11 cellular contexts compared by ENCODE assay signal in genomic region chr14:67821121-67821520, GRCh38. TPM values are rescaled to one million over a fixed set of nuclear protein-coding genes. Genes with fewer than 3 reads are reported as not detected.
A peak's percentile ranks its signal among the peaks of the same experiment; 100 is the strongest.
DNase-seq lines count a peak whose midpoint lies in the region; ATAC-seq and TF ChIP-seq lines count a peak whose summit lies in the region.
"Had no signal": no experiment of that assay in that cellular context is flagged by ENCODE, and none has a peak within 500 bp of the region (broad histone marks: within the 10 kb centered on the region; RNA-seq: fewer than 3 reads in every experiment).

No MANE protein-coding gene starts in this region.

- no peaks in the 10 kb centered on the region; the same call in 1 of the 2 replicates for H3F3A ChIP-seq in PC-9 (ENCODE audit: insufficient read depth, low read depth)

- 0 out of 2 replicates have a peak, but pooled peaks cover 7% of the 10 kb centered on the region for H3K79me2 ChIP-seq in PC-9 (ENCODE audit: low read depth)

- no peak overlapping the region for H3K27ac Mint-ChIP-seq in activated naive CD4-positive, alpha-beta T cell treated with anti-CD3 and anti-CD28 coated beads for 36 hours
- H3K27ac Mint-ChIP-seq in endodermal cell = peak overlapping the region; percentile 100
- peak overlapping the region; percentile 99 for H3K27ac Mint-ChIP-seq in stimulated activated memory B cell treated with anti-CD40 and anti-IgM and Interleukin-4, amounts not matched to agents 10 μg/mL and 1 μg/mL and 100 μg/mL, for 72 hours

- H3K36me3 ChIP-seq in PC-9 (ENCODE audit: low read depth) (no peaks in the 10 kb centered on the region), endodermal cell (ENCODE audit: control insufficient read depth, insufficient read depth, low read length) (no peaks in the 10 kb centered on the region), testis (ENCODE audit: low read depth, missing control alignments) (no peaks in the 10 kb centered on the region)

- DNase-seq in activated naive CD4-positive, alpha-beta T cell treated with anti-CD3 and anti-CD28 coated beads for 36 hours = no peak
- no peak for DNase-seq in activated naive CD4-positive, alpha-beta T cell (lab: John Stamatoyannopoulos, UW)
- DNase-seq in PC-9 = no peak
- DNase-seq in endodermal cell = no peak
- no peak for DNase-seq in DMS79 treated with DMSO at 0.1 percent for 48 hours (lab: John Stamatoyannopoulos, UW)
- no peak for DNase-seq in testis
- DNase-seq in caudate nucleus (lab: John Stamatoyannopoulos, UW) = no peak
- DNase-seq: NCI-H2081 treated with DMSO at 0.1 percent for 48 hours, SW 1271 had no signal

- H3K9ac ChIP-seq in endodermal cell (ENCODE audit: extremely low read depth, low read length, poor library complexity, severe bottlenecking) = no peak overlapping the region

- H4K20me1 ChIP-seq in PC-9 (ENCODE audit: insufficient read depth) = no peaks in the 10 kb centered on the region

- no peak overlapping the region for H3K4me3 ChIP-seq in PC-9
- H3K4me3 ChIP-seq in endodermal cell (ENCODE audit: low read length) = peak overlapping the region; percentile 95
- no peak overlapping the region for H3K4me3 ChIP-seq in testis

- H3K4me1 ChIP-seq in PC-9 (replicated peaks; ENCODE audit: insufficient read depth) (peaks cover 13% of the 10 kb centered on the region), endodermal cell (ENCODE audit: control insufficient read depth, insufficient read depth, low read length) (no peaks in the 10 kb centered on the region), testis (peaks cover 4% of the 10 kb centered on the region)

- CTCF ChIA-PET in activated naive CD4-positive, alpha-beta T cell treated with anti-CD3 and anti-CD28 coated beads for 36 hours (lab: Charles Lee) = interaction anchor here (0.6 to 0.8 kb wide), 2 partner anchors 94 to 113 kb away, joined by 3 read pairs; no protein-coding TSS in a partner anchor
- CTCF ChIA-PET in PC-9 (lab: Charles Lee) = no interaction called here

- intact Hi-C loops in activated naive CD4-positive, alpha-beta T cell treated with anti-CD3 and anti-CD28 coated beads for 36 hours (cut with micrococcal nuclease) = no loop called here
- intact Hi-C loops in PC-9 (cut with micrococcal nuclease; ENCODE audit: unreplicated experiment) = no loop called here
- intact Hi-C loops in testis (cut with DNase I; ENCODE audit: low total_unique reads) = no loop called here

- H3K9me3 Mint-ChIP-seq in activated naive CD4-positive, alpha-beta T cell treated with anti-CD3 and anti-CD28 coated beads for 36 hours = no peaks in the 10 kb centered on the region
- no peaks in the 10 kb centered on the region for H3K9me3 Mint-ChIP-seq in endodermal cell
- H3K9me3 Mint-ChIP-seq in stimulated activated memory B cell treated with anti-CD40 and anti-IgM and Interleukin-4, amounts not matched to agents 10 μg/mL and 1 μg/mL and 100 μg/mL, for 72 hours = no peaks in the 10 kb centered on the region

- H3K27ac ChIP-seq in PC-9 (no peak overlapping the region), endodermal cell (ENCODE audit: low read depth, low read length) (no peak overlapping the region), testis (no peak overlapping the region), caudate nucleus (ENCODE audit: low read depth, low read length) (no peak overlapping the region)

- POLR2A ChIA-PET in PC-9 (lab: Charles Lee; ENCODE audit: unreplicated experiment) = no interaction called here

- ATAC-seq in stimulated activated memory B cell treated with anti-CD40 and anti-IgM and Interleukin-4, amounts not matched to agents 10 μg/mL and 1 μg/mL and 100 μg/mL, for 72 hours = no peak
- ATAC-seq: right cardiac atrium had no signal

- H3K27me3 ChIP-seq in PC-9 (ENCODE audit: insufficient read depth, low read depth) (no peaks in the 10 kb centered on the region), endodermal cell (ENCODE audit: control insufficient read depth, insufficient read depth, low read length, poor library complexity, severe bottlenecking) (no peaks in the 10 kb centered on the region), testis (no peaks in the 10 kb centered on the region)

- H3K9me3 ChIP-seq in PC-9 (ENCODE audit: insufficient read depth, low read depth) (no peaks in the 10 kb centered on the region), endodermal cell (ENCODE audit: control insufficient read depth, low read length) (no peaks in the 10 kb centered on the region), testis (no peaks in the 10 kb centered on the region)

- no TSS peak for BruUV-seq in PC-9 (replicated peaks; lab: Mats Ljungman, UMichigan)

- no peak for TF ChIP-seq CTCF in PC-9 (conservative IDR thresholded peaks at IDR 0.05)
- TF ChIP-seq CTCF in endodermal cell (conservative IDR thresholded peaks at IDR 0.05) = no peak
- TF ChIP-seq CTCF in testis (IDR thresholded peaks at IDR 0.05) = no peak

- H3K9me2 ChIP-seq in PC-9 (ENCODE audit: insufficient read depth) = no peaks in the 10 kb centered on the region

- TF ChIP-seq POLR2A in testis (IDR thresholded peaks at IDR 0.05) = no peak

- peaks cover 31% of the 10 kb centered on the region for H3K4me1 Mint-ChIP-seq in activated naive CD4-positive, alpha-beta T cell treated with anti-CD3 and anti-CD28 coated beads for 36 hours (ENCODE audit: low read depth)
- H3K4me1 Mint-ChIP-seq in endodermal cell = peaks cover 9% of the 10 kb centered on the region
- peaks cover 24% of the 10 kb centered on the region for H3K4me1 Mint-ChIP-seq in stimulated activated memory B cell treated with anti-CD40 and anti-IgM and Interleukin-4, amounts not matched to agents 10 μg/mL and 1 μg/mL and 100 μg/mL, for 72 hours

- H3K4me2 ChIP-seq in PC-9 = peak overlapping the region; percentile 90

- peaks cover 5% of the 10 kb centered on the region for H3K36me3 Mint-ChIP-seq in activated naive CD4-positive, alpha-beta T cell treated with anti-CD3 and anti-CD28 coated beads for 36 hours (ENCODE audit: low read depth)
- peaks cover 5% of the 10 kb centered on the region for H3K36me3 Mint-ChIP-seq in endodermal cell (ENCODE audit: low read depth)
- no peaks in the 10 kb centered on the region for H3K36me3 Mint-ChIP-seq in stimulated activated memory B cell treated with anti-CD40 and anti-IgM and Interleukin-4, amounts not matched to agents 10 μg/mL and 1 μg/mL and 100 μg/mL, for 72 hours

- no peak overlapping the region for H2AFZ ChIP-seq in PC-9

- peak overlapping the region; percentile 99 for H3K4me3 Mint-ChIP-seq in activated naive CD4-positive, alpha-beta T cell treated with anti-CD3 and anti-CD28 coated beads for 36 hours
- peak overlapping the region; percentile 99 for H3K4me3 Mint-ChIP-seq in endodermal cell
- no peak overlapping the region for H3K4me3 Mint-ChIP-seq in stimulated activated memory B cell treated with anti-CD40 and anti-IgM and Interleukin-4, amounts not matched to agents 10 μg/mL and 1 μg/mL and 100 μg/mL, for 72 hours

- H3K27me3 Mint-ChIP-seq in activated naive CD4-positive, alpha-beta T cell treated with anti-CD3 and anti-CD28 coated beads for 36 hours (ENCODE audit: low read depth) = no peaks in the 10 kb centered on the region
- H3K27me3 Mint-ChIP-seq in endodermal cell (ENCODE audit: insufficient read depth) = no peaks in the 10 kb centered on the region
- no peaks in the 10 kb centered on the region for H3K27me3 Mint-ChIP-seq in stimulated activated memory B cell treated with anti-CD40 and anti-IgM and Interleukin-4, amounts not matched to agents 10 μg/mL and 1 μg/mL and 100 μg/mL, for 72 hours

RNA-seq across cellular contexts. Expression of gene RAD51B, which starts 1.5 kb away (rescaled TPM):
- 10 to 100 TPM; 44.8 to 47.6 TPM for total RNA-seq in activated naive CD4-positive, alpha-beta T cell treated with anti-CD3 and anti-CD28 coated beads for 36 hours
- total RNA-seq in PC-9 (2021) (29.9 and 30.8 TPM in 2 replicates), endodermal cell (10 to 100 TPM; 22.8 to 33.8 TPM), testis (10 to 100 TPM; 19.1 to 22.5 TPM)
- 13.4 TPM for polyA plus RNA-seq in endodermal cell (2013, experiment 1 of 2)
- polyA plus RNA-seq in endodermal cell (2013, experiment 2 of 2) = 14.8 TPM
- 5.5 TPM for polyA plus RNA-seq in testis (ENCODE audit: insufficient read depth, low read depth, low replicate concordance)

RNA-seq across cellular contexts. Expression of gene ZFYVE26, which starts 4.7 kb away (rescaled TPM):
- total RNA-seq in activated naive CD4-positive, alpha-beta T cell treated with anti-CD3 and anti-CD28 coated beads for 36 hours = 10 to 100 TPM; 11.7 to 12.1 TPM
- 18.9 and 19.2 TPM in 2 replicates for total RNA-seq in PC-9 (2021)
- total RNA-seq in endodermal cell = 10 to 100 TPM; 27.4 to 29.4 TPM
- 10.4 TPM for polyA plus RNA-seq in endodermal cell (2013, experiment 1 of 2)
- polyA plus RNA-seq in endodermal cell (2013, experiment 2 of 2) = 9.9 TPM
- 10 to 100 TPM; 32.7 to 34.6 TPM for total RNA-seq in testis
- polyA plus RNA-seq in testis (ENCODE audit: insufficient read depth, low read depth, low replicate concordance) = 9.4 TPM
